7 cellular contexts compared by ENCODE assay signal in the genomic region with DNA sequence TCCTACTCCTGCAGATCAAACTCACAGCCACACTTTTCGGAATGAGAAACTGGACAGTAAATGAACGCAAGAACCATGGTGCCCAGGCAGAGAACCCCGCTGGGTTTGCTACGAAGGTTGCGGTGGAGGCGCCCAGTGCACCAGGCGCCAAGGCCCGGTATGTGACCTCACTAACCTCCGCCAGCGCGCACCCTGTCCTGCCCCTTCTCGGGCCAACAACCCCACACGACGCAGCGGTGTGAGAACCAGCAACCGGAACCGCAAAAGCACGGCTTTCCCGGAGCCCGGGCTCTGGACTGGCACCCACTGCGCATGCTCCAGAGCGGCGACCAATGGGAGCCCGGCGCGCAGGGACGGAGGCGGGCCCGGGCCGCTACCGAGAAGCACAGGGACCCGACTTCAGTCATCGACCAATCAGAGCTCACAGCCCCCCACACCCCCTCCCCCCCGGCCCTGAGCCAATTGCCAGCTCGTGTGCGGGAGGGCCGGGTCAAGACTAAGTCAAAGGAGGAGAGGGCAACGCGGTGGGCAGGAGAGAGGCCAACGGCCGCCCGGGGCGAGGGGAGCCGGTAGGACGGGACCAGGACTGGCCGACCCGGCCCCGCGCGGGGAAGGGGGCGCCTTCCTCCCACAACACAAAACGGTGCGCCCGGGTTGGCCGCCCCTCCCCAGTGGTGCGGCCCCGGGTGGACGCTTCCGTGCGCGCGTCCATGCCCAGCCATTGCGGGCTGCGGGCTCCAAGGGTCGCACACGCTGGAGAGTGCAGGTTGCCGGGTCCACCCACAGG. TPM values are rescaled to one million over a fixed set of nuclear protein-coding genes. Genes with fewer than 3 reads are reported as not detected.
DNase-seq lines count a peak whose midpoint lies in the region; ATAC-seq and TF ChIP-seq lines count a peak whose summit lies in the region.

No MANE protein-coding gene starts in this region.

- WGBS in hepatocyte (ENCODE audit: low lambda C conversion rate, missing lambda C conversion rate) = 55% methylated on average over 59 of the region's 67 CpGs

- no peaks in the 10 kb centered on the region for H3K79me2 ChIP-seq in hepatocyte

- peak overlapping the region; percentile 64 for H2AFZ ChIP-seq in hepatocyte

- in situ Hi-C loops in astrocyte of the cerebellum (cut with HindIII; ENCODE audit: low sequenced_read_pairs) = no loop called here

- H3K4me3 ChIP-seq in astrocyte of the cerebellum (ENCODE audit: low read depth, low read length) = peak overlapping the region; percentile 68
- H3K4me3 ChIP-seq in hepatocyte = peak overlapping the region; percentile 55
- peak overlapping the region; percentile 71 for H3K4me3 ChIP-seq in retinal pigment epithelial cell (ENCODE audit: low read length)

- DNase-seq in NCI-H2029 treated with DMSO at 0.1 percent for 48 hours (lab: John Stamatoyannopoulos, UW) = peak; percentile 34
- DNase-seq in T-helper 9 cell = peak; percentile 80
- peak; percentile 43 for DNase-seq in astrocyte of the cerebellum (ENCODE audit: low read depth)
- DNase-seq in hepatocyte (ENCODE audit: low spot score) = peak; percentile 94
- DNase-seq in retinal pigment epithelial cell (ENCODE audit: low read depth) = peak; percentile 43

- TF ChIP-seq CTCF in astrocyte of the cerebellum (IDR thresholded peaks at IDR 0.05; ENCODE audit: low read depth, low read length, missing control alignments) (no peak), hepatocyte (IDR thresholded peaks at IDR 0.05; ENCODE audit: poor library complexity) (no peak), retinal pigment epithelial cell (conservative IDR thresholded peaks at IDR 0.05; ENCODE audit: low read depth, low read length) (no peak)

- peak overlapping the region; percentile 83 for H3K4me2 ChIP-seq in hepatocyte

- ATAC-seq in GM18517 (IDR thresholded peaks at IDR 0.05; ENCODE audit: unreplicated experiment) = peak; percentile 75
- ATAC-seq in HG03025 (IDR thresholded peaks at IDR 0.05; ENCODE audit: low FRiP score, unreplicated experiment) = peak; percentile 81

- H4K20me1 ChIP-seq in hepatocyte (ENCODE audit: insufficient read depth, poor library complexity, severe bottlenecking) = no peaks in the 10 kb centered on the region

- peak overlapping the region; percentile 83 for H3K27ac ChIP-seq in hepatocyte

- H3K9me3 ChIP-seq in hepatocyte (ENCODE audit: low read depth) = no peaks in the 10 kb centered on the region

- H3K27me3 ChIP-seq in hepatocyte = no peaks in the 10 kb centered on the region

- no peaks in the 10 kb centered on the region for H3K4me1 ChIP-seq in hepatocyte (ENCODE audit: insufficient read depth)

- H3K9me2 ChIP-seq in hepatocyte (replicated peaks; ENCODE audit: insufficient read depth) = no peaks in the 10 kb centered on the region

- H3K36me3 ChIP-seq in hepatocyte (replicated peaks; ENCODE audit: insufficient read depth, low read depth) = no peaks in the 10 kb centered on the region

RNA-seq across cellular contexts. Expression of a gene that starts 7.3 kb away (rescaled TPM):
- total RNA-seq in hepatocyte = 0.32 TPM in 1 of 2 replicates, not detected in the other
- 0.73 and 2.4 TPM in 2 replicates for polyA plus RNA-seq in hepatocyte

RNA-seq across cellular contexts. Expression of a gene that starts 20.2 kb away (rescaled TPM):
- 2.9 and 3.1 TPM in 2 replicates for total RNA-seq in hepatocyte
- 5.3 and 9.1 TPM in 2 replicates for polyA plus RNA-seq in hepatocyte

Comparison
In these comparisons a context has a peak if more than half of its experiments do, and no peak if none do; other contexts are left out.
1. Peak in every context shown above with its lines: DNase-seq, ATAC-seq, H3K4me3 ChIP-seq and H3K27ac ChIP-seq.
2. DNase-seq: peak in every context shown above with its lines; median percentile 94 in hepatocyte; 80 in T-helper 9 cell; 43 in astrocyte of the cerebellum; 43 in retinal pigment epithelial cell; 34 in NCI-H2029 treated with DMSO at 0.1 percent for 48 hours.